ENCODE assay signal across 16 cellular contexts in genomic region chr16:13435415-13435814, GRCh38.
"Had no signal": no experiment of that assay in that cellular context is flagged by ENCODE, and none has a peak within 500 bp of the region (broad histone marks: within the 10 kb centered on the region; RNA-seq: fewer than 3 reads in every experiment).

No MANE protein-coding gene starts in this region.

- DNase-seq: activated CD8-positive, alpha-beta T cell treated with anti-CD3 and anti-CD28 coated beads for 36 hours; activated effector memory CD4-positive, alpha-beta T cell treated with anti-CD3 and anti-CD28 coated beads, Interleukin-2, amount 50 U/mL, for 16 hours; activated T-cell treated with anti-CD3 and anti-CD28 coated beads, Interleukin-2, amount 50 U/mL, for 48 hours; glutamatergic neuron; left colon; lower lobe of right lung; pancreas; stimulated activated CD4-positive, alpha-beta T cell treated with anti-CD3 and anti-CD28 coated beads, Interleukin-4, amount 100 ng/mL, for 24 hours; stimulated activated naive CD4-positive, alpha-beta T cell; T-helper 9 cell; tibial artery; uterus had no signal

- H3K9me3 ChIP-seq: esophagus muscularis mucosa, lower lobe of right lung, pancreas, tibial artery, uterus had no signal

- ATAC-seq: activated CD4-positive, CD25-positive, alpha-beta regulatory T cell treated with anti-CD3 and anti-CD28 coated beads, Interleukin-2, amount 50 U/mL, for 24 hours; activated CD8-positive, alpha-beta T cell treated with anti-CD3 and anti-CD28 coated beads for 36 hours; activated naive CD4-positive, alpha-beta T cell treated with anti-CD3 and anti-CD28 coated beads, Interleukin-2, amount 50 U/mL, for 72 hours; left colon; lower lobe of right lung; pancreas had no signal

- H3K4me1 ChIP-seq: esophagus muscularis mucosa, lower lobe of right lung, pancreas, tibial artery, uterus had no signal

- H3K4me3 ChIP-seq: coronary artery, esophagus muscularis mucosa, lower lobe of right lung, pancreas, tibial artery, uterus had no signal

- FAIRE-seq: pancreas had no signal

- H3K36me3 ChIP-seq: esophagus muscularis mucosa, lower lobe of right lung, pancreas, tibial artery, uterus had no signal

- H3K27ac ChIP-seq: coronary artery, esophagus muscularis mucosa, lower lobe of right lung, pancreas, tibial artery, uterus had no signal

- H3K27me3 ChIP-seq: esophagus muscularis mucosa, pancreas, uterus had no signal
